In the genomic region with DNA sequence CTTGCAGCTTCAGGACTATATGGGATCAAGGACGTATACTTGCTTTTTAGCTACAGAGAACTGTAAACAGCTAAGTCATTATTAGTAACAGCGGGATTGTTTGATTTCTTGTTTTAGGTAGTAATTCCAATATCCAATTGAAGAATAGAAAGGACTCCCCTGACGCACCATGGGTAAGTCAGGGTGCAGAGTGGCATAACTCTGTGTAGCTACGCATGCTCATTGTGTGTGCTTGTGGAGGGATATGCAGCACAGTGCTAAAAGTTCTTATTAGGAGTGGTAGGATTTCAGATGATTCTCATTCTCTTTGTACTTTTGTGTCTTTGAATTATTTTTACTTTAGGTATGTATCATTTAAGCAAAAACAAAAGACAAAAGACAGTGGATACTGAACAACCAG, we compare ENCODE assay signal across 2 cellular contexts.
TF ChIP-seq lines count a peak whose summit lies in the region.

No MANE protein-coding gene starts in this region.

TF ChIP-seq in K562, 482 proteins besides CTCF, POLR2A, EP300 and RAD21:
- TF ChIP-seq RNF2 (IDR thresholded peaks at IDR 0.05) (no peak), MGA (IDR thresholded peaks at IDR 0.05) (no peak), SAP30 (IDR thresholded peaks at IDR 0.05; ENCODE audit: borderline replicate concordance, insufficient read depth, low read depth, low read length, poor library complexity, severe bottlenecking) (no peak), U2AF1 (optimal IDR thresholded peaks at IDR 0.05; ENCODE audit: low read depth, low read length) (no peak), PRPF4 (IDR thresholded peaks at IDR 0.05; ENCODE audit: insufficient read depth, low read depth, low read length, poor library complexity, severe bottlenecking) (no peak), NRF1 (conservative IDR thresholded peaks at IDR 0.05 in 1 of 2, IDR thresholded peaks at IDR 0.05 in 1 of 2) (peak; percentile 63 to 65), ZBTB9 (CRISPR knock-in tag; IDR thresholded peaks at IDR 0.05) (no peak), PTRF (tag; IDR thresholded peaks at IDR 0.05) (no peak)

TF ChIP-seq in neural cell, 6 proteins besides CTCF, POLR2A, EP300 and RAD21:
- TF ChIP-seq REST (IDR thresholded peaks at IDR 0.05; ENCODE audit: borderline replicate concordance) (peak; percentile 14), TAF1 (IDR thresholded peaks at IDR 0.05; ENCODE audit: low read depth) (no peak)
